Comparison of ENCODE assay signal across 10 cellular contexts in genomic region chr13:110617326-110618072, GRCh38. TPM values are rescaled to one million over a fixed set of nuclear protein-coding genes. Genes with fewer than 3 reads are reported as not detected.
A peak's percentile ranks its signal among the peaks of the same experiment; 100 is the strongest.
DNase-seq lines count a peak whose midpoint lies in the region; ATAC-seq, FAIRE-seq and TF ChIP-seq lines count a peak whose summit lies in the region.
"Had no signal": no experiment of that assay in that cellular context is flagged by ENCODE, and none has a peak within 500 bp of the region (broad histone marks: within the 10 kb centered on the region; RNA-seq: fewer than 3 reads in every experiment).

No MANE protein-coding gene starts in this region.

- 0 out of 2 replicates have a peak, but pooled peaks cover 2% of the 10 kb centered on the region for H3K9me3 ChIP-seq in K562 (replicated peaks; ENCODE audit: control insufficient read depth, insufficient read depth, low read depth, low read length)

- no peak for TF ChIP-seq EP300 in K562 (IDR thresholded peaks at IDR 0.05; ENCODE audit: low read length)

- H3K27me3 ChIP-seq in K562 (ENCODE audit: control insufficient read depth in 2 of 2, insufficient read depth in 2 of 2, low read length in 2 of 2), result no peaks in the 10 kb centered on the region

- no peak for TF ChIP-seq RAD21 in K562 (CRISPR knock-in tag; conservative IDR thresholded peaks at IDR 0.05 in 1 of 2, IDR thresholded peaks at IDR 0.05 in 1 of 2)

- H3K4me3 ChIP-seq in K562, result no peak overlapping the region

- WGBS in K562 (ENCODE audit: insufficient coverage, low coverage, missing lambda C conversion rate), result 34% methylated on average over 8 of the region's 8 CpGs

- TF ChIP-seq POLR2A in K562 (conservative IDR thresholded peaks at IDR 0.05), result no peak

- POLR2A ChIA-PET in activated CD8-positive, alpha-beta T cell treated with anti-CD3 and anti-CD28 coated beads for 36 hours (lab: Charles Lee), result no interaction called here
- POLR2A ChIA-PET in activated CD8-positive, alpha-beta T cell treated with anti-CD3 and anti-CD28 coated beads, Interleukin-2, amount 10 ng/mL, durations not matched to agents 7 days and 5 days (lab: Charles Lee), result interaction anchor here (1.1 to 3.8 kb wide), 2 partner anchors 95 to 298 kb away, joined by 4 to 22 read pairs; no protein-coding TSS in a partner anchor
- POLR2A ChIA-PET in K562 (lab: Yijun Ruan, JAX), result interaction anchor here (0.6 to 2.0 kb wide), 4 partner anchors 11 to 102 kb away, joined by 4 to 7 read pairs (median 5); no protein-coding TSS in a partner anchor

- BruUV-seq in K562 (replicated peaks; lab: Mats Ljungman, UMichigan), result no TSS peak

- H3K4me1 ChIP-seq in K562 (replicated peaks in 1 of 2; ENCODE audit: control insufficient read depth in 2 of 2, insufficient read depth in 2 of 2, low read length in 2 of 2), result peaks cover 20% of the 10 kb centered on the region in 2 experiments

- H3K79me2 ChIP-seq in K562 (ENCODE audit: control insufficient read depth, insufficient read depth, low read length), result peaks cover 67% of the 10 kb centered on the region

- no peaks in the 10 kb centered on the region for H3K27me3 Mint-ChIP-seq in activated CD8-positive, alpha-beta T cell treated with anti-CD3 and anti-CD28 coated beads for 36 hours
- H3K27me3 Mint-ChIP-seq in activated CD8-positive, alpha-beta T cell treated with anti-CD3 and anti-CD28 coated beads, Interleukin-2, amount 10 ng/mL, durations not matched to agents 7 days and 5 days (ENCODE audit: low read depth), result no peaks in the 10 kb centered on the region
- H3K27me3 Mint-ChIP-seq: naive B cell had no signal

- ATAC-seq in activated CD8-positive, alpha-beta T cell treated with anti-CD3 and anti-CD28 coated beads for 36 hours, result no peak
- ATAC-seq in activated CD8-positive, alpha-beta T cell treated with anti-CD3 and anti-CD28 coated beads, Interleukin-2, amount 10 ng/mL, durations not matched to agents 7 days and 5 days, result no peak
- ATAC-seq in K562 (no peak), left colon (peak; percentile 30), GM21717 (IDR thresholded peaks at IDR 0.05; ENCODE audit: unreplicated experiment) (no peak)

- TF ChIP-seq CTCF in activated CD8-positive, alpha-beta T cell treated with anti-CD3 and anti-CD28 coated beads for 36 hours (IDR thresholded peaks at IDR 0.05), result no peak
- TF ChIP-seq CTCF in K562 (IDR thresholded peaks at IDR 0.05 in 2 of 3, conservative IDR thresholded peaks at IDR 0.05 in 1 of 3; ENCODE audit: insufficient read depth in 2 of 3, low read depth in 1 of 3, low read length in 3 of 3), result no peak

- FAIRE-seq in K562 (lab: Jason Lieb, UNC) (peak; percentile 51), HTR-8/SVneo (lab: Jason Lieb, UNC) (no peak)

- peaks cover 12% of the 10 kb centered on the region for H3K36me3 Mint-ChIP-seq in activated CD8-positive, alpha-beta T cell treated with anti-CD3 and anti-CD28 coated beads for 36 hours (ENCODE audit: low read depth)
- H3K36me3 Mint-ChIP-seq in activated CD8-positive, alpha-beta T cell treated with anti-CD3 and anti-CD28 coated beads, Interleukin-2, amount 10 ng/mL, durations not matched to agents 7 days and 5 days (ENCODE audit: low read depth), result peaks cover 6% of the 10 kb centered on the region

- H3K9ac ChIP-seq in K562 (ENCODE audit: insufficient read depth in 1 of 2, low read depth in 2 of 2, low read length in 2 of 2), result peak overlapping the region; percentile 6 to 61; a peak in 2 of 4 replicates

- peak overlapping the region; percentile 33 for H3K4me2 ChIP-seq in K562 (ENCODE audit: insufficient read depth, low read length)

- peaks cover 6% of the 10 kb centered on the region for H3K9me3 Mint-ChIP-seq in activated CD8-positive, alpha-beta T cell treated with anti-CD3 and anti-CD28 coated beads for 36 hours
- H3K9me3 Mint-ChIP-seq in activated CD8-positive, alpha-beta T cell treated with anti-CD3 and anti-CD28 coated beads, Interleukin-2, amount 10 ng/mL, durations not matched to agents 7 days and 5 days (ENCODE audit: insufficient read depth), result peaks cover 4% of the 10 kb centered on the region

- peaks cover 25% of the 10 kb centered on the region for H4K20me1 ChIP-seq in K562 (replicated peaks; ENCODE audit: control insufficient read depth, insufficient read depth, low read length)

- peaks cover 49% of the 10 kb centered on the region for H3K4me1 Mint-ChIP-seq in activated CD8-positive, alpha-beta T cell treated with anti-CD3 and anti-CD28 coated beads for 36 hours (ENCODE audit: low read depth)
- H3K4me1 Mint-ChIP-seq in activated CD8-positive, alpha-beta T cell treated with anti-CD3 and anti-CD28 coated beads, Interleukin-2, amount 10 ng/mL, durations not matched to agents 7 days and 5 days (ENCODE audit: low read depth), result peaks cover 29% of the 10 kb centered on the region

- intact Hi-C loops in activated CD8-positive, alpha-beta T cell treated with anti-CD3 and anti-CD28 coated beads for 36 hours (cut with micrococcal nuclease), result loop anchor here (5.0 kb wide), 1 partner anchor 90 kb away; the partner anchor contains the start of gene CARS2
- intact Hi-C loops in K562 (cut with micrococcal nuclease) (no loop called here), left colon (cut with DNase I, micrococcal nuclease) (no loop called here)

- H3K4me3 Mint-ChIP-seq in activated CD8-positive, alpha-beta T cell treated with anti-CD3 and anti-CD28 coated beads for 36 hours, result peak overlapping the region; percentile 92
- no peak overlapping the region for H3K4me3 Mint-ChIP-seq in activated CD8-positive, alpha-beta T cell treated with anti-CD3 and anti-CD28 coated beads, Interleukin-2, amount 10 ng/mL, durations not matched to agents 7 days and 5 days

- no peaks in the 10 kb centered on the region for H3K9me1 ChIP-seq in K562 (ENCODE audit: control insufficient read depth, insufficient read depth, low read length)

- H3K27ac Mint-ChIP-seq in activated CD8-positive, alpha-beta T cell treated with anti-CD3 and anti-CD28 coated beads for 36 hours, result no peak overlapping the region
- H3K27ac Mint-ChIP-seq in activated CD8-positive, alpha-beta T cell treated with anti-CD3 and anti-CD28 coated beads, Interleukin-2, amount 10 ng/mL, durations not matched to agents 7 days and 5 days, result no peak overlapping the region

- CTCF ChIA-PET in activated CD8-positive, alpha-beta T cell treated with anti-CD3 and anti-CD28 coated beads for 36 hours (lab: Charles Lee), result interaction anchor here (0.9 to 1.5 kb wide), 3 partner anchors 19 to 64 kb away, joined by 3 read pairs; no protein-coding TSS in a partner anchor
- CTCF ChIA-PET in activated CD8-positive, alpha-beta T cell treated with anti-CD3 and anti-CD28 coated beads, Interleukin-2, amount 10 ng/mL, durations not matched to agents 7 days and 5 days (lab: Charles Lee), result interaction anchor here (0.8 to 2.0 kb wide), 9 partner anchors 19 to 298 kb away, joined by 3 to 7 read pairs (median 3); no protein-coding TSS in a partner anchor
- CTCF ChIA-PET in K562 (lab: Yijun Ruan, JAX; ENCODE audit: low intra/inter-chr PET ratio), result no interaction called here

- DNase-seq in activated CD8-positive, alpha-beta T cell treated with anti-CD3 and anti-CD28 coated beads for 36 hours, result no peak
- no peak for DNase-seq in activated CD8-positive, alpha-beta T cell treated with anti-CD3 and anti-CD28 coated beads, Interleukin-2, amount 10 ng/mL, durations not matched to agents 7 days and 5 days
- DNase-seq in K562 (ENCODE audit: extremely low read depth in 1 of 4, low spot score in 3 of 4), result peak in 2 of 4 experiments; percentile 27 to 38
- DNase-seq in left colon, result peak in 1 of 2 donors; percentile 69
- DNase-seq in stromal cell of bone marrow (ENCODE audit: low read depth), result peak; percentile 33
- DNase-seq in HTR-8/SVneo (ENCODE audit: insufficient read length, low spot score), result no peak
- DNase-seq in NCI-H1417 (lab: John Stamatoyannopoulos, UW), result no peak
- DNase-seq: naive B cell, NCI-H2029 had no signal

- in situ Hi-C loops in K562 (cut with MboI), result no loop called here

- H3K27ac ChIP-seq in K562 (ENCODE audit: extremely low read depth, low read depth, low read length), result no peak overlapping the region; the same call in 2 of the 3 replicates

- peaks cover 11% of the 10 kb centered on the region; the same call in 1 of the 3 replicates for H3K36me3 ChIP-seq in K562 (ENCODE audit: control insufficient read depth, insufficient read depth, low read length)

- H2AFZ ChIP-seq in K562 (ENCODE audit: low read depth, low read length), result no peak overlapping the region

RNA-seq across cellular contexts. Expression of gene NAXD, which starts 2.2 kb away (rescaled TPM):
- total RNA-seq in activated CD8-positive, alpha-beta T cell treated with anti-CD3 and anti-CD28 coated beads for 36 hours, result 10 to 100 TPM; 22.7 to 24.8 TPM
- 10 to 100 TPM; 23.7 to 24.3 TPM for total RNA-seq in activated CD8-positive, alpha-beta T cell treated with anti-CD3 and anti-CD28 coated beads, Interleukin-2, amount 10 ng/mL, durations not matched to agents 7 days and 5 days
- 32.5 and 45.0 TPM in 2 replicates for total RNA-seq in K562 (2011; cell fraction: chromatin; rRNA removed; ENCODE audit: low replicate concordance)
- 25.1 and 28.0 TPM in 2 replicates for total RNA-seq in K562 (2011; cell fraction: nucleolus; rRNA removed)
- 19.5 and 24.8 TPM in 2 replicates for total RNA-seq in K562 (2011; cell fraction: nucleoplasm; rRNA removed)
- total RNA-seq in K562 (2014; rRNA removed), result 9.4 and 10.9 TPM in 2 replicates
- 9.4 and 10.4 TPM in 2 replicates for total RNA-seq in K562 (2014; rRNA removed; fragmentation: Illumina TruSeq; extraction: Trizol)
- total RNA-seq in K562 (2015; rRNA removed; fragmentation: Illumina TruSeq; extraction: Trizol), result 13.2 and 14.1 TPM in 2 replicates
- 19.3 and 20.1 TPM in 2 replicates for total RNA-seq in K562 (2021)
- 15.4 and 19.7 TPM in 2 replicates for polyA plus RNA-seq in K562 (2011; rRNA removed)
- polyA plus RNA-seq in K562 (2011; cell fraction: cytosol; rRNA removed), result 19.3 and 25.1 TPM in 2 replicates
- polyA plus RNA-seq in K562 (2011; cell fraction: nucleus; rRNA removed), result 81.8 and 101 TPM in 2 replicates
- polyA plus RNA-seq in K562 (2012), result 17.8 and 18.6 TPM in 2 replicates
- polyA plus RNA-seq in K562 (2014; fragmentation: Illumina TruSeq; extraction: Trizol), result 13.0 and 17.0 TPM in 2 replicates
- 1 to 10 TPM in 1 of 2 experiments, under 1 TPM in 1; 0.59 to 1.7 TPM for polyA plus RNA-seq in K562 (2014; fragmentation: Nextera tagmentation; extraction: Ambion mirVana)
- polyA plus RNA-seq in K562 (2014; rRNA removed), result 20.6 and 20.8 TPM in 2 replicates
- polyA minus RNA-seq in K562 (2011; rRNA and poly(A)+ RNA removed), result 10.0 and 11.0 TPM in 2 replicates
- 5.3 and 8.5 TPM in 2 replicates for polyA minus RNA-seq in K562 (2011; cell fraction: cytosol; rRNA and poly(A)+ RNA removed)
- polyA minus RNA-seq in K562 (2011; cell fraction: nucleus; rRNA and poly(A)+ RNA removed), result 10.6 and 16.3 TPM in 2 replicates
- 10 to 100 TPM; 35.9 to 36.4 TPM for total RNA-seq in left colon

RNA-seq across cellular contexts. Expression of gene RAB20, which starts 56.0 kb away (rescaled TPM):
- 10 to 100 TPM; 10.3 to 11.1 TPM for total RNA-seq in activated CD8-positive, alpha-beta T cell treated with anti-CD3 and anti-CD28 coated beads for 36 hours
- total RNA-seq in activated CD8-positive, alpha-beta T cell treated with anti-CD3 and anti-CD28 coated beads, Interleukin-2, amount 10 ng/mL, durations not matched to agents 7 days and 5 days, result 1 to 10 TPM; 3.9 to 4.2 TPM
- total RNA-seq in K562 (2011; cell fraction: chromatin; rRNA removed; ENCODE audit: low replicate concordance), result 1.3 and 3.9 TPM in 2 replicates
- 2.5 TPM in 2 replicates for total RNA-seq in K562 (2011; cell fraction: nucleolus; rRNA removed)
- 1.5 and 2.9 TPM in 2 replicates for total RNA-seq in K562 (2011; cell fraction: nucleoplasm; rRNA removed)
- total RNA-seq in K562 (2014; rRNA removed) (9.2 and 12.4 TPM in 2 replicates), K562 (2014; rRNA removed; fragmentation: Illumina TruSeq; extraction: Trizol) (4.3 and 4.8 TPM in 2 replicates), K562 (2015; rRNA removed; fragmentation: Illumina TruSeq; extraction: Trizol) (6.7 and 7.7 TPM in 2 replicates), K562 (2021) (7.9 and 8.1 TPM in 2 replicates), left colon (10 to 100 TPM; 37.1 to 53.5 TPM)
- polyA plus RNA-seq in K562 (2011; rRNA removed) (4.6 and 11.8 TPM in 2 replicates), K562 (2014; fragmentation: Illumina TruSeq; extraction: Trizol) (5.4 and 7.5 TPM in 2 replicates), K562 (2014; fragmentation: Nextera tagmentation; extraction: Ambion mirVana) (under 1 TPM; 0.62 to 0.82 TPM), K562 (2014; rRNA removed) (7.1 and 9.1 TPM in 2 replicates)
- polyA plus RNA-seq in K562 (2011; cell fraction: cytosol; rRNA removed), result 8.9 and 13.3 TPM in 2 replicates
- polyA plus RNA-seq in K562 (2011; cell fraction: nucleus; rRNA removed), result 3.6 and 6.9 TPM in 2 replicates
- polyA plus RNA-seq in K562 (2012), result 10.1 and 10.6 TPM in 2 replicates
- polyA minus RNA-seq in K562 (2011; rRNA and poly(A)+ RNA removed), result 2.9 and 6.8 TPM in 2 replicates
- polyA minus RNA-seq in K562 (2011; cell fraction: cytosol; rRNA and poly(A)+ RNA removed), result 2.9 and 9.6 TPM in 2 replicates
- 1.9 and 4.2 TPM in 2 replicates for polyA minus RNA-seq in K562 (2011; cell fraction: nucleus; rRNA and poly(A)+ RNA removed)
